15 cellular contexts compared by ENCODE assay signal in the genomic region with DNA sequence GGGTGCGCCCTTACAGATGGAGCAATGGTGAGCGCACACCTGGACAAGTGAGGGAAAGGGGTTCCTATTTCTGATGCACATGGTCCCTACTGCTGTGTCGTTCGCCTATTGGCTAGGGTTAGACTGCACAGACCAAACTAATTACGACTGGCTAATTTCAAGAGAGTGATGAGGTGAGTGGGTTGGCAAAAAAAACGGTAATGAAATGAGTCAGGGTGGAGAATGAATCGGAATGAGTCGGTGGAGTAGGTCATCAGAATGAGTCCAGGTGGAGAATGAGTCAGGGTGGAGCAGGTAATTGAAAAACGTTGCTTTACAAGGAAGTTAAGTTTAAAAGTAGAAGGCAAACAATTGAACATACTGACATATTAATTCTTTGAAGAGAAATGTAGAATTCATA.
A peak's percentile ranks its signal among the peaks of the same experiment; 100 is the strongest.
DNase-seq lines count a peak whose midpoint lies in the region; ATAC-seq and TF ChIP-seq lines count a peak whose summit lies in the region.
"Had no signal": no experiment of that assay in that cellular context is flagged by ENCODE, and none has a peak within 500 bp of the region (broad histone marks: within the 10 kb centered on the region; RNA-seq: fewer than 3 reads in every experiment).

No MANE protein-coding gene starts in this region.

- no peaks in the 10 kb centered on the region for H3K4me1 ChIP-seq in breast epithelium
- H3K4me1 ChIP-seq: BE2C, prostate gland had no signal

- CTCF ChIA-PET in MCF 10A (lab: Yijun Ruan, JAX), result no interaction called here

- H3K36me3 ChIP-seq in breast epithelium, result no peaks in the 10 kb centered on the region
- H3K36me3 ChIP-seq: BE2C, prostate gland had no signal

- peak; percentile 13 for DNase-seq in MCF 10A (ENCODE audit: unreplicated experiment)
- DNase-seq in breast epithelium (ENCODE audit: low spot score in 2 of 2), result no peak
- peak; percentile 33 for DNase-seq in ureter (ENCODE audit: low spot score)
- no peak for DNase-seq in NOMO-1 treated with dmso at 0.1 percent for 144 hours (lab: John Stamatoyannopoulos, UW; ENCODE audit: unreplicated experiment)
- DNase-seq: BE2C, glutamatergic neuron, islet precursor cell, NCI-H446 treated with DMSO at 0.1 percent for 48 hours, trophoblast cell had no signal

- H3K27me3 ChIP-seq in breast epithelium, result no peaks in the 10 kb centered on the region
- H3K27me3 ChIP-seq: BE2C had no signal

- H3K27ac ChIP-seq in breast epithelium, result no peak overlapping the region
- H3K27ac ChIP-seq: prostate gland had no signal

- H3K4me1 Mint-ChIP-seq in MCF 10A (ENCODE audit: insufficient read depth, unreplicated experiment) (peaks cover 6% of the 10 kb centered on the region), IgD-negative memory B cell (peaks cover 8 to 12% (median 11%) of the 10 kb centered on the region in 3 donors)

- no peaks in the 10 kb centered on the region for H3K9me3 ChIP-seq in breast epithelium
- H3K9me3 ChIP-seq: BE2C, prostate gland had no signal

- H3K36me3 Mint-ChIP-seq in MCF 10A (ENCODE audit: insufficient read depth, unreplicated experiment) (no peaks in the 10 kb centered on the region), IgD-negative memory B cell (no peaks in the 10 kb centered on the region)

- H3K27ac Mint-ChIP-seq in MCF 10A (ENCODE audit: low read depth, unreplicated experiment) (peak overlapping the region; percentile 6), IgD-negative memory B cell (peak overlapping the region; percentile 20 to 35 (median 28))

- intact Hi-C loops in MCF 10A (cut with micrococcal nuclease) (no loop called here), breast epithelium (cut with DNase I; ENCODE audit: low total_unique reads) (loop anchor here (5.0 kb wide), 1 partner anchor 747 kb away; no protein-coding TSS in a partner anchor)

- BruUV-seq in MCF 10A (replicated peaks; lab: Mats Ljungman, UMichigan), result no TSS peak

- POLR2A ChIA-PET in MCF 10A (lab: Yijun Ruan, JAX), result no interaction called here

- no peaks in the 10 kb centered on the region for H3K9me3 Mint-ChIP-seq in MCF 10A (ENCODE audit: unreplicated experiment)
- no peaks in the 10 kb centered on the region for H3K9me3 Mint-ChIP-seq in IgD-negative memory B cell

- no peak overlapping the region for H3K4me3 ChIP-seq in breast epithelium
- H3K4me3 ChIP-seq: K562, prostate gland had no signal

- TF ChIP-seq CTCF in MCF 10A (IDR thresholded peaks at IDR 0.05; ENCODE audit: unreplicated experiment) (no peak), breast epithelium (IDR thresholded peaks at IDR 0.05) (no peak)

- no peak overlapping the region for H3K4me3 Mint-ChIP-seq in MCF 10A (ENCODE audit: unreplicated experiment)
- H3K4me3 Mint-ChIP-seq in IgD-negative memory B cell, result peak overlapping the region in 2 of 4 donors; percentile 0 to 37

- ATAC-seq in esophagus mucosa (peak; percentile 89), GM18505 (IDR thresholded peaks at IDR 0.05; ENCODE audit: unreplicated experiment) (no peak), HG03039 (IDR thresholded peaks at IDR 0.05; ENCODE audit: unreplicated experiment) (no peak)

- TF ChIP-seq POLR2A in breast epithelium (IDR thresholded peaks at IDR 0.05), result no peak
- no peak for TF ChIP-seq POLR2A in GM18505 (IDR thresholded peaks at IDR 0.05; ENCODE audit: borderline replicate concordance, extremely low read depth, insufficient read depth, insufficient read length)

- H3K27me3 Mint-ChIP-seq in MCF 10A (ENCODE audit: insufficient read depth, unreplicated experiment), result peaks cover 23% of the 10 kb centered on the region
- H3K27me3 Mint-ChIP-seq in IgD-negative memory B cell, result peaks cover 4% of the 10 kb centered on the region

Comparison
In these comparisons a context has a peak if more than half of its experiments do, and no peak if none do; other contexts are left out.
1. DNase-seq: peak in MCF 10A (single experiment) and ureter (single experiment); none in breast epithelium (0 of 2) and NOMO-1 treated with dmso at 0.1 percent for 144 hours (single experiment).